ENCODE assay signal across 34 cellular contexts in the genomic region with DNA sequence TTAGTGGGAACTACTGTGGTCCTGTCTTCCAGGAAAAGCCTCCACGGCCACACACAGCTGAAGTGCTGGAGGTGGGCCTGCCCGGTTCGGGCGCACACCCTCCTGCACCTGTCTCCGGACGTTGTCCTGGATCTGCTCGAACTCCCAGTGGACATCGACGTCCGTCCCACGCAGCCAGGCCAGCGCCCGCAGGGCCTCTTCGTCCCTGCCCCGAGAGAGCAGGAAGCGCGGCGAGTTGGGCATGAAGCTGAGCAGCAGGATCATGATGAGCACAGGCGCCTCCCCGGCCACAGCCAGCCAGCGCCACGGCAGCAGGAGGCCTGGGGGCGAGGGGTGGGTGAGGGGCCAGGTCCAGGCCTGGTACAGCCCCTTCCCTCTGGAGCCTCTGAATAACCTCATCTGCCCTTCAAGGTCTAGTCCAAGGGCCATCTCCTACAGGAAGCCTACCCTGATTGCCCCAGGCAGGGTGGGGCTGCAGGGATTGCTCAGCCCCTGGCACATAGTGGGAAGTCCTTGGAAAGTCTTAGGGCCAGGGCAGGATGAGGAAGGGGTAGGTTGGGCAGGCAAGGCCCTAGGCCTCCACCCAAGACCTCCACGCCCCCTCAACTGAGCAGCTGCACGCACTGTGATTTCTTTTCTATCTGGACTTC. TPM values are rescaled to one million over a fixed set of nuclear protein-coding genes. Genes with fewer than 3 reads are reported as not detected.
"Had no signal": no experiment of that assay in that cellular context is flagged by ENCODE, and none has a peak within 500 bp of the region (broad histone marks: within the 10 kb centered on the region; RNA-seq: fewer than 3 reads in every experiment).

No MANE protein-coding gene starts in this region.

- H3K4me1 Mint-ChIP-seq: nephron had no signal

- H3K4me1 ChIP-seq: foreskin keratinocyte had no signal

- H3K36me3 ChIP-seq: adrenal gland, cardiac muscle cell, ovary, sigmoid colon, thyroid gland, vagina had no signal

- H3K9me3 ChIP-seq: adrenal gland, body of pancreas, esophagus muscularis mucosa, left ventricle myocardium inferior, mucosa of descending colon, ovary, sigmoid colon, stomach, thyroid gland, upper lobe of left lung, vagina had no signal

- H3K9me3 Mint-ChIP-seq: activated naive CD4-positive, alpha-beta T cell treated with anti-CD3 and anti-CD28 coated beads for 36 hours; activated naive CD8-positive, alpha-beta T cell treated with anti-CD3 and anti-CD28 coated beads for 36 hours; endodermal cell; nephron; stimulated activated effector memory CD8-positive, alpha-beta T cell treated with anti-CD3 and anti-CD28 coated beads, Interleukin-12 subunit alpha, Interleukin-12 subunit beta, amount 100 ng/mL, for 72 hours had no signal

- H3K27me3 ChIP-seq: adrenal gland, esophagus muscularis mucosa, foreskin keratinocyte, ovary, sigmoid colon, thyroid gland, vagina had no signal

- H3K27me3 Mint-ChIP-seq: activated naive CD8-positive, alpha-beta T cell treated with anti-CD3 and anti-CD28 coated beads for 36 hours had no signal

- H3K27ac ChIP-seq: adrenal gland, body of pancreas, cardiac muscle cell, esophagus muscularis mucosa, foreskin keratinocyte, left ventricle myocardium inferior, ovary, sigmoid colon, stomach, thyroid gland, upper lobe of left lung, vagina, WERI-Rb-1 had no signal

- H3K36me3 Mint-ChIP-seq: activated naive CD8-positive, alpha-beta T cell treated with anti-CD3 and anti-CD28 coated beads for 36 hours had no signal

- H3K4me3 ChIP-seq: adrenal gland, body of pancreas, cardiac muscle cell, esophagus muscularis mucosa, left ventricle myocardium inferior, lung, mucosa of descending colon, ovary, sigmoid colon, stomach, thyroid gland, vagina had no signal

- H3K4me3 Mint-ChIP-seq: activated naive CD4-positive, alpha-beta T cell treated with anti-CD3 and anti-CD28 coated beads for 36 hours; activated naive CD8-positive, alpha-beta T cell treated with anti-CD3 and anti-CD28 coated beads for 36 hours; endodermal cell; nephron; stimulated activated effector memory CD8-positive, alpha-beta T cell treated with anti-CD3 and anti-CD28 coated beads, Interleukin-12 subunit alpha, Interleukin-12 subunit beta, amount 100 ng/mL, for 72 hours had no signal

- DNase-seq: activated CD4-positive, alpha-beta T cell treated with anti-CD3 and anti-CD28 coated beads for 48 hours; activated CD4-positive, alpha-beta T cell treated with anti-CD3 and anti-CD28 coated beads, Interleukin-2, amount 50 U/mL, for 48 hours; activated CD8-positive, alpha-beta memory T cell treated with anti-CD3 and anti-CD28 coated beads for 24 hours; activated effector memory CD4-positive, alpha-beta T cell treated with Interleukin-2 at 50 U/mL for 16 hours; activated naive CD4-positive, alpha-beta T cell treated with anti-CD3 and anti-CD28 coated beads for 36 hours; activated naive CD8-positive, alpha-beta T cell treated with anti-CD3 and anti-CD28 coated beads for 36 hours; adrenal gland; aorta; body of pancreas; endodermal cell; foreskin keratinocyte; left ventricle myocardium inferior; ovary; sigmoid colon; small intestine; stimulated activated CD4-positive, alpha-beta T cell treated with anti-CD3 and anti-CD28 coated beads, Interleukin-4, amount 100 ng/mL, for 24 hours; stomach; thyroid gland; WERI-Rb-1 had no signal

- ATAC-seq: activated CD4-positive, CD25-positive, alpha-beta regulatory T cell treated with anti-CD3 and anti-CD28 coated beads, Interleukin-2, amount 50 U/mL, for 24 hours; body of pancreas; foreskin keratinocyte; mucosa of descending colon; stimulated activated effector memory CD8-positive, alpha-beta T cell treated with anti-CD3 and anti-CD28 coated beads, Interleukin-12 subunit alpha, Interleukin-12 subunit beta, amount 100 ng/mL, for 72 hours had no signal

- H3K27ac Mint-ChIP-seq: activated naive CD4-positive, alpha-beta T cell treated with anti-CD3 and anti-CD28 coated beads for 36 hours; activated naive CD8-positive, alpha-beta T cell treated with anti-CD3 and anti-CD28 coated beads for 36 hours; endodermal cell; nephron; progenitor cell of endocrine pancreas; stimulated activated effector memory CD8-positive, alpha-beta T cell treated with anti-CD3 and anti-CD28 coated beads, Interleukin-12 subunit alpha, Interleukin-12 subunit beta, amount 100 ng/mL, for 72 hours had no signal

RNA-seq across cellular contexts. Expression of gene MYMK, which starts 49.3 kb away (rescaled TPM):
- total RNA-seq: activated naive CD4-positive, alpha-beta T cell treated with anti-CD3 and anti-CD28 coated beads for 36 hours; activated naive CD8-positive, alpha-beta T cell treated with anti-CD3 and anti-CD28 coated beads for 36 hours; adrenal gland; aorta; body of pancreas; cardiac muscle cell; chondrocyte; endodermal cell; esophagus muscularis mucosa; foreskin keratinocyte; glomerular endothelial cell; left ventricle myocardium inferior; lung; mesenteric fat pad; mucosa of descending colon; ovary; progenitor cell of endocrine pancreas; renal cortical epithelial cell; sigmoid colon; stomach; T-helper 1 cell treated with Interleukin-12 subunit alpha and Interleukin-12 subunit beta and Interleukin-4 antibody, amounts not matched to agents 30 ng/mL and 1 ng/mL, for 36 hours; thyroid gland; upper lobe of left lung; vagina had no signal
- polyA plus RNA-seq: adrenal gland, aorta, cardiac muscle cell, foreskin keratinocyte, lung, ovary, sigmoid colon, small intestine, stomach had no signal
